7 cellular contexts compared by ENCODE assay signal in genomic region chr5:136082390-136083193, GRCh38. TPM values are rescaled to one million over a fixed set of nuclear protein-coding genes. Genes with fewer than 3 reads are reported as not detected.
DNase-seq lines count a peak whose midpoint lies in the region; ATAC-seq and TF ChIP-seq lines count a peak whose summit lies in the region.

No MANE protein-coding gene starts in this region.

- H4K5ac ChIP-seq in mesendoderm (ENCODE audit: low read length) = no peak overlapping the region

- no peak overlapping the region for H3K4me3 Mint-ChIP-seq in activated CD4-positive, alpha-beta T cell treated with anti-CD3 and anti-CD28 coated beads for 36 hours
- H3K4me3 Mint-ChIP-seq in stimulated activated effector memory CD8-positive, alpha-beta T cell treated with anti-CD3 and anti-CD28 coated beads, Interleukin-12 subunit alpha, Interleukin-12 subunit beta, amount 100 ng/mL, for 72 hours = no peak overlapping the region

- CTCF ChIA-PET in activated CD4-positive, alpha-beta T cell treated with anti-CD3 and anti-CD28 coated beads for 36 hours (lab: Charles Lee) = interaction anchor here (0.5 to 1.9 kb wide), 11 partner anchors 39 to 703 kb away, joined by 3 to 6 read pairs (median 4); no protein-coding TSS in a partner anchor

- H3K4ac ChIP-seq in mesendoderm (ENCODE audit: low read depth, low read length) = no peak overlapping the region

- no peak overlapping the region for H3K4me2 ChIP-seq in mesendoderm (ENCODE audit: low read length)

- H3K27me3 Mint-ChIP-seq in activated CD4-positive, alpha-beta T cell treated with anti-CD3 and anti-CD28 coated beads for 36 hours = peaks cover 24% of the 10 kb centered on the region

- no peaks in the 10 kb centered on the region for H3K4me1 ChIP-seq in mesendoderm (ENCODE audit: control insufficient read depth, low read depth, low read length)

- H3K18ac ChIP-seq in mesendoderm (ENCODE audit: low read length) = no peak overlapping the region

- POLR2A ChIA-PET in activated CD4-positive, alpha-beta T cell treated with anti-CD3 and anti-CD28 coated beads for 36 hours (lab: Charles Lee) = no interaction called here

- no peak overlapping the region for H3K23ac ChIP-seq in mesendoderm (ENCODE audit: low read length)

- H2BK15ac ChIP-seq in mesendoderm (replicated peaks; ENCODE audit: low read depth) = no peak overlapping the region

- no peak overlapping the region for H3K4me3 ChIP-seq in mesendoderm (ENCODE audit: low read length)

- peak; percentile 77 for TF ChIP-seq CTCF in GM12874 (IDR thresholded peaks at IDR 0.05; ENCODE audit: insufficient read depth, low read depth, low read length)

- H3K56ac ChIP-seq in mesendoderm (ENCODE audit: low read length) = no peak overlapping the region

- no peaks in the 10 kb centered on the region for H3K36me3 ChIP-seq in mesendoderm (ENCODE audit: control insufficient read depth, insufficient read depth, low read length)

- no peak overlapping the region for H2BK5ac ChIP-seq in mesendoderm (ENCODE audit: low read length)

- H3K27ac ChIP-seq in mesendoderm (ENCODE audit: low read depth, low read length) = no peak overlapping the region

- intact Hi-C loops in activated CD4-positive, alpha-beta T cell treated with anti-CD3 and anti-CD28 coated beads for 36 hours (cut with DNase I, micrococcal nuclease) = loop anchor here (1.0 to 2.0 kb wide), 4 partner anchors 105 to 195 kb away; no protein-coding TSS in a partner anchor

- no peaks in the 10 kb centered on the region for H3K36me3 Mint-ChIP-seq in activated CD4-positive, alpha-beta T cell treated with anti-CD3 and anti-CD28 coated beads for 36 hours (ENCODE audit: low read depth)
- H3K36me3 Mint-ChIP-seq in stimulated activated effector memory CD8-positive, alpha-beta T cell treated with anti-CD3 and anti-CD28 coated beads, Interleukin-12 subunit alpha, Interleukin-12 subunit beta, amount 100 ng/mL, for 72 hours = peaks cover 9% of the 10 kb centered on the region

- H3K4me1 Mint-ChIP-seq in activated CD4-positive, alpha-beta T cell treated with anti-CD3 and anti-CD28 coated beads for 36 hours = peaks cover 3% of the 10 kb centered on the region
- peaks cover 13% of the 10 kb centered on the region for H3K4me1 Mint-ChIP-seq in stimulated activated effector memory CD8-positive, alpha-beta T cell treated with anti-CD3 and anti-CD28 coated beads, Interleukin-12 subunit alpha, Interleukin-12 subunit beta, amount 100 ng/mL, for 72 hours

- no peak overlapping the region for H2AK5ac ChIP-seq in mesendoderm (ENCODE audit: low read length)

- DNase-seq in MV-4-11 (lab: John Stamatoyannopoulos, UW) (peak; percentile 54), mesendoderm (peak; percentile 71), DMS79 (lab: John Stamatoyannopoulos, UW) (no peak)
- DNase-seq in activated CD4-positive, alpha-beta T cell treated with anti-CD3 and anti-CD28 coated beads for 36 hours = peak; percentile 76
- peak; percentile 49 for DNase-seq in effector CD4-positive, alpha-beta T cell
- peak; percentile 64 to 84 for DNase-seq in stimulated activated effector memory CD8-positive, alpha-beta T cell treated with anti-CD3 and anti-CD28 coated beads, Interleukin-12 subunit alpha, Interleukin-12 subunit beta, amount 100 ng/mL, for 72 hours (ENCODE audit: low spot score in 2 of 2)

- no CpG with 5 or more reads among the region's 8 CpGs for WGBS in mesendoderm (ENCODE audit: extremely low coverage, insufficient coverage, low lambda C conversion rate)

- no peak for ATAC-seq in activated CD4-positive, alpha-beta T cell treated with anti-CD3 and anti-CD28 coated beads for 36 hours
- ATAC-seq in stimulated activated effector memory CD8-positive, alpha-beta T cell treated with anti-CD3 and anti-CD28 coated beads, Interleukin-12 subunit alpha, Interleukin-12 subunit beta, amount 100 ng/mL, for 72 hours = peak; percentile 38

- no peak overlapping the region for H3K9ac ChIP-seq in mesendoderm (ENCODE audit: low read length)

- no peak overlapping the region for H3K27ac Mint-ChIP-seq in activated CD4-positive, alpha-beta T cell treated with anti-CD3 and anti-CD28 coated beads for 36 hours
- H3K27ac Mint-ChIP-seq in stimulated activated effector memory CD8-positive, alpha-beta T cell treated with anti-CD3 and anti-CD28 coated beads, Interleukin-12 subunit alpha, Interleukin-12 subunit beta, amount 100 ng/mL, for 72 hours = no peak overlapping the region

- no peak overlapping the region for H4K8ac ChIP-seq in mesendoderm (ENCODE audit: low read depth, low read length)

- no peaks in the 10 kb centered on the region for H3K9me3 Mint-ChIP-seq in activated CD4-positive, alpha-beta T cell treated with anti-CD3 and anti-CD28 coated beads for 36 hours (ENCODE audit: low read depth)
- no peaks in the 10 kb centered on the region for H3K9me3 Mint-ChIP-seq in stimulated activated effector memory CD8-positive, alpha-beta T cell treated with anti-CD3 and anti-CD28 coated beads, Interleukin-12 subunit alpha, Interleukin-12 subunit beta, amount 100 ng/mL, for 72 hours

- no peaks in the 10 kb centered on the region for H3K27me3 ChIP-seq in mesendoderm (ENCODE audit: insufficient read depth, low read length, poor library complexity)

- H3K79me1 ChIP-seq in mesendoderm (ENCODE audit: low read length) = no peaks in the 10 kb centered on the region

- H3K79me2 ChIP-seq in mesendoderm (ENCODE audit: control insufficient read depth, insufficient read depth, low read length) = no peaks in the 10 kb centered on the region

- no peak overlapping the region for H2BK120ac ChIP-seq in mesendoderm (ENCODE audit: low read depth, low read length)

RNA-seq across cellular contexts. Expression of gene SMAD5, which starts 50.1 kb away (rescaled TPM):
- 1 to 10 TPM; 5.4 to 7.7 TPM for total RNA-seq in activated CD4-positive, alpha-beta T cell treated with anti-CD3 and anti-CD28 coated beads for 36 hours
- 20.8 TPM for polyA plus RNA-seq in mesendoderm (2013, experiment 1 of 2)
- 20.0 TPM for polyA plus RNA-seq in mesendoderm (2013, experiment 2 of 2)

RNA-seq across cellular contexts. Expression of gene TGFBI, which starts 53.8 kb away (rescaled TPM):
- not detected for total RNA-seq in activated CD4-positive, alpha-beta T cell treated with anti-CD3 and anti-CD28 coated beads for 36 hours
- 3.8 TPM for polyA plus RNA-seq in mesendoderm (2013, experiment 1 of 2)
- 4.0 TPM for polyA plus RNA-seq in mesendoderm (2013, experiment 2 of 2)
